8 cellular contexts compared by ENCODE assay signal in the genomic region with DNA sequence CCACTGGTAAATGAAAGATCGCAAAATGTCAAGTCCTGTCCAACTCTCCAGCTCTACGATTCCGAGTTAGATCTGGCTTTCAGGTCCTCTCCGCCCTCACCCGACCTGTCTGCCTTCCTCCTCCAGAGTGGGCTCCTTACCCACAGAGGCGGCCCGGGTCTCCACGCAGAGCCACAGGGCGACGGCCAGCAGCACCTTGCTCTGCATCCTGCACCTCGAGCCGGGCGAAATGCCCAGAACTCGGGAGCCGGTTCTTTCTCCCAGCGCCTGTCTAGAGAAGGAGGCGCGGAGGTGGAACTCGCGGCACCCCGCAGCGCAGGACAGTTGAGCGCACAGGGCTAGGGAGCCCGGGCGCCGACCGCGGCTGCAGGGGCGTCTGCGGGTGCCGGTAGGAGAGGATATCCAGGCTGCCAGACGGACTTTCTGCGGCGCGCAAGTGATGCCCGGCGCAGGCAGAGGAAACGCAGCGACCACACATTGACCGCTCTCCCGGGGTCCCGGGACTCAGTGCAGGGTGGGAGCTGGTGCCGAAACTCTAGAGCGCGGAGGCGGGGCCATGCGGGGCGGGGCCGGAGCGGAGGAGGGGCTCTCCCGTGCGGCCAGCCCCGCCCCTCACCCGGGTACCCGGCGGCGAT. TPM values are rescaled to one million over a fixed set of nuclear protein-coding genes. Genes with fewer than 3 reads are reported as not detected.
DNase-seq lines count a peak whose midpoint lies in the region; ATAC-seq and TF ChIP-seq lines count a peak whose summit lies in the region.

TSS of gene KDR (minus strand) at position 509 of the 635 bp plus-strand sequence. CDS start at position 207, 302 bp downstream.

- no peaks in the 10 kb centered on the region for H3K36me3 ChIP-seq in A673 (ENCODE audit: insufficient read depth, low read length, poor library complexity, severe bottlenecking)

- intact Hi-C loops in A673 (cut with micrococcal nuclease; ENCODE audit: unreplicated experiment), result no loop called here

- no peak for TF ChIP-seq CTCF in A673 (conservative IDR thresholded peaks at IDR 0.05; ENCODE audit: low read depth, low read length)
- no peak for TF ChIP-seq CTCF in endothelial cell (IDR thresholded peaks at IDR 0.05; ENCODE audit: unreplicated experiment)

- H3K4me3 Mint-ChIP-seq in endothelial cell (ENCODE audit: unreplicated experiment), result peak within 1 kb of the TSS; percentile 100

- no TSS peak for BruUV-seq in A673 (replicated peaks; lab: Mats Ljungman, UMichigan)

- no peaks in the 10 kb centered on the region for H3K9me3 ChIP-seq in A673 (ENCODE audit: low read depth, low read length, poor library complexity, severe bottlenecking)

- H3K27ac ChIP-seq in A673 (ENCODE audit: low read depth, low read length, poor library complexity, severe bottlenecking), result no peak within 1 kb of the TSS

- no peaks in the 10 kb centered on the region for H3K9me3 Mint-ChIP-seq in endothelial cell (ENCODE audit: unreplicated experiment)

- no peaks in the 10 kb centered on the region for H3K27me3 ChIP-seq in A673 (replicated peaks; ENCODE audit: insufficient read depth, low read depth, low read length, poor library complexity)

- H3K27me3 Mint-ChIP-seq in endothelial cell (ENCODE audit: unreplicated experiment), result peaks cover 10% of the 10 kb centered on the region

- DNase-seq in A673 (ENCODE audit: low spot score) (peak; percentile 30), NCI-H1105 (lab: John Stamatoyannopoulos, UW) (peak; percentile 7), endothelial cell (ENCODE audit: low spot score) (peak; percentile 93), mucosa of gallbladder (ENCODE audit: low spot score) (no peak), SKM-1 (lab: John Stamatoyannopoulos, UW; ENCODE audit: unreplicated experiment) (no peak), 8988T (no peak)

- peaks cover 36% of the 10 kb centered on the region for H3K4me1 Mint-ChIP-seq in endothelial cell (ENCODE audit: unreplicated experiment)

- no peaks in the 10 kb centered on the region for H3K4me1 ChIP-seq in A673 (ENCODE audit: insufficient read depth, low read length, poor library complexity, severe bottlenecking)

- H3K36me3 Mint-ChIP-seq in endothelial cell (ENCODE audit: low read depth, unreplicated experiment), result peaks cover 43% of the 10 kb centered on the region

- POLR2A ChIA-PET in A673 (lab: Charles Lee; ENCODE audit: low non-redundant PET), result interaction anchor here (0.6 kb wide), 1 partner anchor 35 kb away, joined by 3 read pairs; no protein-coding TSS in a partner anchor

- CTCF ChIA-PET in A673 (lab: Charles Lee), result no interaction called here

- peak within 1 kb of the TSS; percentile 92 for H3K27ac Mint-ChIP-seq in endothelial cell (ENCODE audit: unreplicated experiment)

- H3K4me3 ChIP-seq in A673 (ENCODE audit: low read depth, low read length, poor library complexity, severe bottlenecking), result peak within 1 kb of the TSS; percentile 45

- ATAC-seq in GM21786 (IDR thresholded peaks at IDR 0.05; ENCODE audit: unreplicated experiment) (no peak), GM18870 (IDR thresholded peaks at IDR 0.05; ENCODE audit: unreplicated experiment) (no peak)

RNA-seq across cellular contexts. Expression of gene KDR, which starts in this region (rescaled TPM):
- total RNA-seq in A673 (2021) (0.42 and 0.47 TPM in 2 replicates), endothelial cell (ENCODE audit: unreplicated experiment) (924 TPM), mucosa of gallbladder (24.0 TPM)

Comparison
In these comparisons a context has a peak if more than half of its experiments do, and no peak if none do; other contexts are left out.
1. RNA of gene KDR (total RNA-seq): 924 TPM in endothelial cell (single experiment); 24.0 TPM in mucosa of gallbladder (single experiment) and 0.42 to 0.47 TPM in A673; every median in the first group is over 10 times any median in the second.
2. Peak in DNase-seq and H3K4me3 ChIP-seq in A673; RNA of the gene not detected or under 1 TPM.
3. DNase-seq: peak in NCI-H1105 (single experiment) and endothelial cell (single experiment); none in mucosa of gallbladder (single experiment), SKM-1 (single experiment) and 8988T (single experiment).